Comparison of ENCODE assay signal across 19 cellular contexts in genomic region chr17:63647936-63648335, GRCh38. TPM values are rescaled to one million over a fixed set of nuclear protein-coding genes. Genes with fewer than 3 reads are reported as not detected.
DNase-seq lines count a peak whose midpoint lies in the region; ATAC-seq and TF ChIP-seq lines count a peak whose summit lies in the region.
"Had no signal": no experiment of that assay in that cellular context is flagged by ENCODE, and none has a peak within 500 bp of the region (broad histone marks: within the 10 kb centered on the region; RNA-seq: fewer than 3 reads in every experiment).

No MANE protein-coding gene starts in this region.

- H3K9me3 Mint-ChIP-seq in H9 = no peaks in the 10 kb centered on the region
- H3K9me3 Mint-ChIP-seq: activated CD4-positive, alpha-beta memory T cell treated with anti-CD3 and anti-CD28 coated beads for 36 hours; activated naive CD8-positive, alpha-beta T cell treated with anti-CD3 and anti-CD28 coated beads, Interleukin-2, amount 10 ng/mL, durations not matched to agents 7 days and 5 days; activated T-helper 2 cell treated with anti-CD3 and anti-CD28 coated beads, Interferon-gamma antibody, Interleukin-2, Interleukin-4, amounts not matched to agents 10 μg/mL and 5 μg/mL and 100 μg/mL, durations not matched to agents 14 hours and 24 hours and 36 hours; natural killer cell; stimulated activated effector memory CD8-positive, alpha-beta T cell treated with anti-CD3 and anti-CD28 coated beads, Interleukin-12 subunit alpha, Interleukin-12 subunit beta, amount 100 ng/mL, for 72 hours had no signal

- H3K4me1 ChIP-seq in H9 (ENCODE audit: insufficient read depth, low read length) (peaks cover 4% of the 10 kb centered on the region; the same call in 1 of the 2 replicates), iPS-18a (ENCODE audit: control insufficient read depth, low read depth, low read length) (peaks cover 15% of the 10 kb centered on the region)

- no peak overlapping the region for H3K4ac ChIP-seq in H9 (ENCODE audit: low read depth, low read length)

- H3K27me3 ChIP-seq in H9 (ENCODE audit: insufficient read depth, low read length) (no peaks in the 10 kb centered on the region), iPS-18a (ENCODE audit: control insufficient read depth, insufficient read depth, low read length) (no peaks in the 10 kb centered on the region)
- H3K27me3 ChIP-seq: right atrium auricular region, suprapubic skin had no signal

- no peak overlapping the region for H2BK15ac ChIP-seq in H9 (ENCODE audit: low read depth, low read length)

- H2BK12ac ChIP-seq in H9 (ENCODE audit: insufficient read length, low read depth, low read length) = no peak overlapping the region

- no peaks in the 10 kb centered on the region for H3K9me3 ChIP-seq in H9 (ENCODE audit: control insufficient read depth, low read depth, low read length)
- H3K9me3 ChIP-seq in iPS-18a (ENCODE audit: control insufficient read depth, low read depth, low read length) = no peaks in the 10 kb centered on the region
- H3K9me3 ChIP-seq: right atrium auricular region, suprapubic skin had no signal

- no peaks in the 10 kb centered on the region for H3K36me3 ChIP-seq in iPS-18a (ENCODE audit: control insufficient read depth, low read depth, low read length)

- H3K23ac ChIP-seq in H9 (ENCODE audit: insufficient read length, low read depth, low read length) = no peak overlapping the region

- H3K56ac ChIP-seq in H9 (ENCODE audit: insufficient read length, low read depth, low read length) = no peak overlapping the region

- peaks cover 3% of the 10 kb centered on the region for H3K79me1 ChIP-seq in H9 (ENCODE audit: insufficient read depth, low read depth, low read length, poor library complexity, severe bottlenecking)

- TF ChIP-seq CTCF in H9 (conservative IDR thresholded peaks at IDR 0.05) = no peak

- peak overlapping the region in 1 of 2 experiments; percentile 11; a peak in 1 of 5 replicates for H3K4me3 Mint-ChIP-seq in H9
- H3K4me3 Mint-ChIP-seq: activated CD4-positive, alpha-beta memory T cell treated with anti-CD3 and anti-CD28 coated beads for 36 hours; activated naive CD8-positive, alpha-beta T cell treated with anti-CD3 and anti-CD28 coated beads, Interleukin-2, amount 10 ng/mL, durations not matched to agents 7 days and 5 days; natural killer cell; stimulated activated effector memory CD8-positive, alpha-beta T cell treated with anti-CD3 and anti-CD28 coated beads, Interleukin-12 subunit alpha, Interleukin-12 subunit beta, amount 100 ng/mL, for 72 hours had no signal

- H2AK5ac ChIP-seq in H9 (ENCODE audit: insufficient read length, low read length) = no peak overlapping the region

- ATAC-seq in Right ventricle myocardium inferior (no peak), GM21786 (IDR thresholded peaks at IDR 0.05; ENCODE audit: unreplicated experiment) (no peak)
- ATAC-seq: left lobe of liver; natural killer cell; stimulated activated effector memory CD8-positive, alpha-beta T cell treated with anti-CD3 and anti-CD28 coated beads, Interleukin-12 subunit alpha, Interleukin-12 subunit beta, amount 100 ng/mL, for 72 hours had no signal

- no peak overlapping the region for H3K18ac ChIP-seq in H9 (ENCODE audit: insufficient read length, low read depth, low read length)

- peak overlapping the region in 1 of 3 experiments; percentile 42; a peak in 1 of 7 replicates for H3K27ac Mint-ChIP-seq in H9
- H3K27ac Mint-ChIP-seq: activated CD4-positive, alpha-beta memory T cell treated with anti-CD3 and anti-CD28 coated beads for 36 hours; activated naive CD8-positive, alpha-beta T cell treated with anti-CD3 and anti-CD28 coated beads, Interleukin-2, amount 10 ng/mL, durations not matched to agents 7 days and 5 days; activated T-helper 2 cell treated with anti-CD3 and anti-CD28 coated beads, Interferon-gamma antibody, Interleukin-2, Interleukin-4, amounts not matched to agents 10 μg/mL and 5 μg/mL and 100 μg/mL, durations not matched to agents 14 hours and 24 hours and 36 hours; natural killer cell had no signal

- no peak overlapping the region for H4K91ac ChIP-seq in H9 (ENCODE audit: insufficient read length, low read depth, low read length)

- no peak overlapping the region for H3K9ac ChIP-seq in H9 (ENCODE audit: extremely low read depth, insufficient read length, low read length)
- H3K9ac ChIP-seq in iPS-18a (ENCODE audit: low read length) = no peak overlapping the region

- no peak overlapping the region for H2AFZ ChIP-seq in H9 (ENCODE audit: low read length)

- intact Hi-C loops in Right ventricle myocardium inferior (cut with DNase I) = no loop called here

- no peak overlapping the region for H3T11ph ChIP-seq in H9 (ENCODE audit: low read length)

- H3K23me2 ChIP-seq in H9 (ENCODE audit: insufficient read length, low read depth, low read length, poor library complexity, severe bottlenecking) = no peaks in the 10 kb centered on the region

- H2BK20ac ChIP-seq in H9 (ENCODE audit: low read depth, low read length, poor library complexity, severe bottlenecking) = no peak overlapping the region

- H2BK120ac ChIP-seq in H9 (ENCODE audit: low read depth, low read length, poor library complexity, severe bottlenecking) = no peak overlapping the region

- H4K20me1 ChIP-seq in H9 (ENCODE audit: control insufficient read depth, insufficient read depth, insufficient read length) = no peaks in the 10 kb centered on the region

- peaks cover 19 to 22% of the 10 kb centered on the region in 2 experiments for H3K4me1 Mint-ChIP-seq in H9
- H3K4me1 Mint-ChIP-seq: stimulated activated effector memory CD8-positive, alpha-beta T cell treated with anti-CD3 and anti-CD28 coated beads, Interleukin-12 subunit alpha, Interleukin-12 subunit beta, amount 100 ng/mL, for 72 hours had no signal

- H3K36me3 Mint-ChIP-seq in H9 (ENCODE audit: insufficient read depth in 1 of 3, low read depth in 3 of 3) = peaks cover 8 to 26% (median 8%) of the 10 kb centered on the region in 3 experiments; a peak in 4 of 7 replicates

- H3K79me2 ChIP-seq in H9 (ENCODE audit: insufficient read depth, low read length) = no peaks in the 10 kb centered on the region

- H3K27ac ChIP-seq in H9 (ENCODE audit: insufficient read length, low read depth, low read length) (no peak overlapping the region), iPS-18a (ENCODE audit: low read length) (no peak overlapping the region)
- H3K27ac ChIP-seq: C4-2B, right atrium auricular region, suprapubic skin had no signal

- H3K4me3 ChIP-seq in iPS-18a (ENCODE audit: low read length) = peak overlapping the region; percentile 29
- H3K4me3 ChIP-seq: right atrium auricular region, suprapubic skin had no signal

- peak overlapping the region; percentile 30 for H3K4me2 ChIP-seq in H9 (ENCODE audit: insufficient read depth, insufficient read length, low read length)

- H3K27me3 Mint-ChIP-seq in H9 (ENCODE audit: low read depth) = no peaks in the 10 kb centered on the region
- H3K27me3 Mint-ChIP-seq: activated CD4-positive, alpha-beta memory T cell treated with anti-CD3 and anti-CD28 coated beads for 36 hours; activated naive CD8-positive, alpha-beta T cell treated with anti-CD3 and anti-CD28 coated beads, Interleukin-2, amount 10 ng/mL, durations not matched to agents 7 days and 5 days had no signal

- DNase-seq in H9 (peak; percentile 46), amniotic epithelial cell (ENCODE audit: low read depth) (peak; percentile 60), renal cortical epithelial cell (ENCODE audit: low read depth) (peak; percentile 13), Right ventricle myocardium inferior (ENCODE audit: missing footprints) (no peak), NCI-H2107 treated with DMSO at 0.1 percent for 48 hours (lab: John Stamatoyannopoulos, UW; ENCODE audit: unreplicated experiment) (no peak)
- DNase-seq: activated CD4-positive, alpha-beta memory T cell treated with anti-CD3 and anti-CD28 coated beads for 36 hours; activated naive CD8-positive, alpha-beta T cell treated with anti-CD3 and anti-CD28 coated beads, Interleukin-2, amount 10 ng/mL, durations not matched to agents 7 days and 5 days; natural killer cell; NCI-H1092 treated with DMSO at 0.1 percent for 48 hours; NCI-H1930; SHP77 treated with DMSO at 0.1 percent for 48 hours had no signal

- no peak overlapping the region for H4K8ac ChIP-seq in H9 (replicated peaks; ENCODE audit: insufficient read length, low read depth, low read length)

- H4K5ac ChIP-seq in H9 (ENCODE audit: insufficient read length, low read depth, low read length) = no peak overlapping the region

- no peak overlapping the region for H2BK5ac ChIP-seq in H9 (ENCODE audit: insufficient read length, low read length)

- no peak overlapping the region for H3K14ac ChIP-seq in H9 (ENCODE audit: insufficient read depth, low read length)

RNA-seq across cellular contexts. Expression of gene MAP3K3, which starts 25.7 kb away (rescaled TPM):
- total RNA-seq in H9 (2021) = 21.1 and 24.3 TPM in 2 replicates
- 12.0 and 23.2 TPM in 2 replicates for total RNA-seq in renal cortical epithelial cell
- 38.4 TPM for total RNA-seq in Right ventricle myocardium inferior

RNA-seq across cellular contexts. Expression of gene TACO1, which starts 47.2 kb away (rescaled TPM):
- total RNA-seq in H9 (2021) (28.9 and 30.2 TPM in 2 replicates), renal cortical epithelial cell (15.4 and 22.2 TPM in 2 replicates), Right ventricle myocardium inferior (41.5 TPM)

RNA-seq across cellular contexts. Expression of gene LIMD2, which starts 52.0 kb away (rescaled TPM):
- total RNA-seq in H9 (2021) (93.5 and 94.4 TPM in 2 replicates), renal cortical epithelial cell (21.9 and 26.7 TPM in 2 replicates), Right ventricle myocardium inferior (3.4 TPM)

Comparison
In these comparisons a context has a peak if more than half of its experiments do, and no peak if none do; other contexts are left out.
1. DNase-seq: peak in H9 (single experiment), amniotic epithelial cell (single experiment) and renal cortical epithelial cell (single experiment); none in Right ventricle myocardium inferior (single experiment) and NCI-H2107 treated with DMSO at 0.1 percent for 48 hours (single experiment).